16 cellular contexts compared by ENCODE assay signal in genomic region chr6:36786055-36786675, GRCh38. TPM values are rescaled to one million over a fixed set of nuclear protein-coding genes. Genes with fewer than 3 reads are reported as not detected.
DNase-seq lines count a peak whose midpoint lies in the region; ATAC-seq, FAIRE-seq and TF ChIP-seq lines count a peak whose summit lies in the region.
"Had no signal": no experiment of that assay in that cellular context is flagged by ENCODE, and none has a peak within 500 bp of the region (broad histone marks: within the 10 kb centered on the region; RNA-seq: fewer than 3 reads in every experiment).

No MANE protein-coding gene starts in this region.

- BruUV-seq in endothelial cell of umbilical vein (replicated peaks; lab: Mats Ljungman, UMichigan): no TSS peak

- H3K4me2 ChIP-seq in endothelial cell of umbilical vein (ENCODE audit: insufficient read depth, low read length): no peak overlapping the region
- peak overlapping the region; percentile 27 for H3K4me2 ChIP-seq in osteoblast (ENCODE audit: insufficient read depth, low read length)

- no peak overlapping the region for H3K4me3 ChIP-seq in endothelial cell of umbilical vein (replicated peaks in 1 of 3; ENCODE audit: insufficient read depth in 1 of 3, low read depth in 1 of 3, low read length in 3 of 3)
- no peak overlapping the region for H3K4me3 ChIP-seq in osteoblast (ENCODE audit: insufficient read depth, low read length)
- H3K4me3 ChIP-seq: GM23248, SK-N-MC had no signal

- H3K36me3 Mint-ChIP-seq in activated CD4-positive, alpha-beta memory T cell treated with anti-CD3 and anti-CD28 coated beads for 36 hours: no peaks in the 10 kb centered on the region
- H3K36me3 Mint-ChIP-seq: CD4-positive, alpha-beta memory T cell; T-cell had no signal

- peaks cover 4% of the 10 kb centered on the region for H3K4me1 ChIP-seq in endothelial cell of umbilical vein (ENCODE audit: control insufficient read depth, extremely low read depth, insufficient read depth, low read length)
- H3K4me1 ChIP-seq in osteoblast (ENCODE audit: insufficient read depth, low read length): peaks cover 7% of the 10 kb centered on the region
- H3K4me1 ChIP-seq: BE2C had no signal

- peak; percentile 36 for FAIRE-seq in HTR-8/SVneo (lab: Jason Lieb, UNC)
- FAIRE-seq in endothelial cell of umbilical vein (lab: Jason Lieb, UNC): peak; percentile 82

- POLR2A ChIA-PET in endothelial cell of umbilical vein (lab: Charles Lee): no interaction called here
- POLR2A ChIA-PET in activated CD4-positive, alpha-beta memory T cell treated with anti-CD3 and anti-CD28 coated beads for 36 hours (lab: Charles Lee): no interaction called here

- peaks cover 7% of the 10 kb centered on the region for H3K4me1 Mint-ChIP-seq in activated CD4-positive, alpha-beta memory T cell treated with anti-CD3 and anti-CD28 coated beads for 36 hours (ENCODE audit: low read depth)

- no peak for TF ChIP-seq POLR2A in endothelial cell of umbilical vein (IDR thresholded peaks at IDR 0.05; ENCODE audit: low read depth, low read length)

- H3K27ac ChIP-seq in endothelial cell of umbilical vein (ENCODE audit: insufficient read depth, low read depth, low read length) (no peak overlapping the region), osteoblast (ENCODE audit: low read depth, low read length) (no peak overlapping the region)
- H3K27ac ChIP-seq: GM23248, SK-N-MC had no signal

- no peak for ATAC-seq in HG03521 (IDR thresholded peaks at IDR 0.05; ENCODE audit: unreplicated experiment)
- ATAC-seq: PC-3, T-cell had no signal

- peak overlapping the region; percentile 74 for H2AFZ ChIP-seq in endothelial cell of umbilical vein (ENCODE audit: low read depth, low read length)
- H2AFZ ChIP-seq in osteoblast (ENCODE audit: low read length): peak overlapping the region; percentile 84
- H2AFZ ChIP-seq: GM23248 had no signal

- H3K79me2 ChIP-seq in endothelial cell of umbilical vein (ENCODE audit: control insufficient read depth, insufficient read depth, low read length) (no peaks in the 10 kb centered on the region), osteoblast (ENCODE audit: insufficient read depth, low read length) (no peaks in the 10 kb centered on the region)

- intact Hi-C loops in endothelial cell of umbilical vein (cut with micrococcal nuclease): no loop called here
- intact Hi-C loops in activated CD4-positive, alpha-beta memory T cell treated with anti-CD3 and anti-CD28 coated beads for 36 hours (cut with micrococcal nuclease): no loop called here

- CTCF ChIA-PET in endothelial cell of umbilical vein (lab: Charles Lee): interaction anchor here (0.6 to 26.6 kb wide), 7 partner anchors 17 to 242 kb away, joined by 3 to 552 read pairs (median 4); no protein-coding TSS in a partner anchor
- CTCF ChIA-PET in activated CD4-positive, alpha-beta memory T cell treated with anti-CD3 and anti-CD28 coated beads for 36 hours (lab: Charles Lee): interaction anchor here (0.5 to 14.0 kb wide), 4 partner anchors 17 to 442 kb away, joined by 3 to 345 read pairs (median 54); no protein-coding TSS in a partner anchor

- H3K27me3 ChIP-seq in endothelial cell of umbilical vein (ENCODE audit: control insufficient read depth in 2 of 2, insufficient read depth in 2 of 2, low read length in 2 of 2) (no peaks in the 10 kb centered on the region), osteoblast (ENCODE audit: insufficient read depth, low read length) (no peaks in the 10 kb centered on the region)
- H3K27me3 ChIP-seq: BE2C had no signal

- DNase-seq in HTR-8/SVneo (ENCODE audit: insufficient read length, low spot score) (no peak), RPMI7951 (ENCODE audit: low read depth) (peak; percentile 35), endothelial cell of umbilical vein (ENCODE audit: low read depth, low spot score) (no peak), osteoblast (ENCODE audit: insufficient read length, low spot score, missing footprints) (peak; percentile 91), LoVo (ENCODE audit: low spot score) (no peak)
- DNase-seq in activated CD4-positive, alpha-beta memory T cell treated with anti-CD3 and anti-CD28 coated beads for 36 hours: no peak
- DNase-seq: BE2C; CD4-positive, alpha-beta memory T cell; GM23248; NCI-H146; NCI-H2081 treated with DMSO at 0.1 percent for 48 hours; NCI-H345; PC-3; T-cell had no signal

- H4K20me1 ChIP-seq in endothelial cell of umbilical vein (replicated peaks; ENCODE audit: control insufficient read depth, extremely low read depth, insufficient read depth, low read length) (no peaks in the 10 kb centered on the region), osteoblast (ENCODE audit: insufficient read depth, low read length) (no peaks in the 10 kb centered on the region)

- no peaks in the 10 kb centered on the region for H3K9me3 ChIP-seq in endothelial cell of umbilical vein (replicated peaks; ENCODE audit: control insufficient read depth, insufficient read depth, low read length)
- no peaks in the 10 kb centered on the region for H3K9me3 ChIP-seq in osteoblast (ENCODE audit: low read depth, low read length)
- H3K9me3 ChIP-seq: BE2C had no signal

- H3K27me3 Mint-ChIP-seq in activated CD4-positive, alpha-beta memory T cell treated with anti-CD3 and anti-CD28 coated beads for 36 hours: no peaks in the 10 kb centered on the region

- H3K36me3 ChIP-seq in endothelial cell of umbilical vein (ENCODE audit: control insufficient read depth in 2 of 2, extremely low read depth in 1 of 2, insufficient read depth in 2 of 2, low read length in 2 of 2): no peaks in the 10 kb centered on the region
- H3K36me3 ChIP-seq in osteoblast (ENCODE audit: insufficient read depth, low read length): no peaks in the 10 kb centered on the region
- H3K36me3 ChIP-seq: BE2C had no signal

- H3K9ac ChIP-seq in endothelial cell of umbilical vein (replicated peaks; ENCODE audit: extremely low read depth, insufficient read depth, low read length): no peak overlapping the region
- H3K9ac ChIP-seq: GM23248 had no signal

- TF ChIP-seq CTCF in endothelial cell of umbilical vein (IDR thresholded peaks at IDR 0.05; ENCODE audit: extremely low read depth in 1 of 2, insufficient read depth in 1 of 2, low read depth in 1 of 2, low read length in 2 of 2): no peak
- no peak for TF ChIP-seq CTCF in osteoblast (IDR thresholded peaks at IDR 0.05; ENCODE audit: extremely low read depth, low read depth, low read length)

- dilution Hi-C loops in endothelial cell of umbilical vein (cut with MboI; ENCODE audit: extremely low pct_ligation_motif_present, low sequenced_read_pairs): no loop called here

- H3K27ac Mint-ChIP-seq in activated CD4-positive, alpha-beta memory T cell treated with anti-CD3 and anti-CD28 coated beads for 36 hours: no peak overlapping the region
- H3K27ac Mint-ChIP-seq: CD4-positive, alpha-beta memory T cell; T-cell had no signal

- no peak overlapping the region for H3K4me3 Mint-ChIP-seq in activated CD4-positive, alpha-beta memory T cell treated with anti-CD3 and anti-CD28 coated beads for 36 hours
- H3K4me3 Mint-ChIP-seq: CD4-positive, alpha-beta memory T cell; T-cell had no signal

- H3K9me3 Mint-ChIP-seq in activated CD4-positive, alpha-beta memory T cell treated with anti-CD3 and anti-CD28 coated beads for 36 hours: no peaks in the 10 kb centered on the region
- H3K9me3 Mint-ChIP-seq: CD4-positive, alpha-beta memory T cell; T-cell had no signal

- no peaks in the 10 kb centered on the region for H3K9me1 ChIP-seq in endothelial cell of umbilical vein (replicated peaks; ENCODE audit: control insufficient read depth, extremely low read depth, insufficient read depth, low read length)

TF ChIP-seq in endothelial cell of umbilical vein, 7 proteins besides CTCF, POLR2A, EP300 and RAD21:
- TF ChIP-seq JUN (IDR thresholded peaks at IDR 0.05; ENCODE audit: borderline replicate concordance, insufficient read depth, insufficient read length, low read depth) (no peak), EZH2 (IDR thresholded peaks at IDR 0.05; ENCODE audit: borderline replicate concordance, low read depth, low read length, severe bottlenecking) (no peak), GATA2 (IDR thresholded peaks at IDR 0.05; ENCODE audit: insufficient read depth, insufficient read length, low read depth, low read length) (no peak), MAX (IDR thresholded peaks at IDR 0.05; ENCODE audit: insufficient read depth, insufficient read length) (no peak)

RNA-seq across cellular contexts. Expression of gene CPNE5, which starts 53.1 kb away (rescaled TPM):
- total RNA-seq in RPMI7951 (2014; rRNA removed; shearing (Covaris generic)): not detected in 2 replicates
- total RNA-seq in endothelial cell of umbilical vein (18.8 and 32.1 TPM in 2 replicates), osteoblast (under 0.01 TPM in 1 of 2 replicates, not detected in the other)
- 49.4 and 55.8 TPM in 2 replicates for polyA plus RNA-seq in endothelial cell of umbilical vein
- 20.9 and 29.8 TPM in 2 replicates for polyA plus RNA-seq in endothelial cell of umbilical vein (2011; cell fraction: cytosol; rRNA removed)
- 81.7 and 123 TPM in 2 replicates for polyA plus RNA-seq in endothelial cell of umbilical vein (2011; cell fraction: nucleus; rRNA removed)
- polyA plus RNA-seq in endothelial cell of umbilical vein (2012): 20.1 and 32.6 TPM in 2 replicates
- polyA minus RNA-seq in endothelial cell of umbilical vein: 54.3 and 55.2 TPM in 2 replicates
- not detected for polyA minus RNA-seq in endothelial cell of umbilical vein (2011; cell fraction: cytosol; rRNA and poly(A)+ RNA removed)
- 41.6 and 53.7 TPM in 2 replicates for polyA minus RNA-seq in endothelial cell of umbilical vein (2011; cell fraction: nucleus; rRNA and poly(A)+ RNA removed)
- 1 to 10 TPM; 1.5 to 1.8 TPM for total RNA-seq in activated CD4-positive, alpha-beta memory T cell treated with anti-CD3 and anti-CD28 coated beads for 36 hours
- total RNA-seq: GM23248, PC-3 had no signal

Comparison
In these comparisons a context has a peak if more than half of its experiments do, and no peak if none do; other contexts are left out.
1. DNase-seq: peak in RPMI7951 (single experiment) and osteoblast (single experiment); none in HTR-8/SVneo (single experiment), endothelial cell of umbilical vein (single experiment), LoVo (single experiment) and activated CD4-positive, alpha-beta memory T cell treated with anti-CD3 and anti-CD28 coated beads for 36 hours (single experiment).